In the genomic region with DNA sequence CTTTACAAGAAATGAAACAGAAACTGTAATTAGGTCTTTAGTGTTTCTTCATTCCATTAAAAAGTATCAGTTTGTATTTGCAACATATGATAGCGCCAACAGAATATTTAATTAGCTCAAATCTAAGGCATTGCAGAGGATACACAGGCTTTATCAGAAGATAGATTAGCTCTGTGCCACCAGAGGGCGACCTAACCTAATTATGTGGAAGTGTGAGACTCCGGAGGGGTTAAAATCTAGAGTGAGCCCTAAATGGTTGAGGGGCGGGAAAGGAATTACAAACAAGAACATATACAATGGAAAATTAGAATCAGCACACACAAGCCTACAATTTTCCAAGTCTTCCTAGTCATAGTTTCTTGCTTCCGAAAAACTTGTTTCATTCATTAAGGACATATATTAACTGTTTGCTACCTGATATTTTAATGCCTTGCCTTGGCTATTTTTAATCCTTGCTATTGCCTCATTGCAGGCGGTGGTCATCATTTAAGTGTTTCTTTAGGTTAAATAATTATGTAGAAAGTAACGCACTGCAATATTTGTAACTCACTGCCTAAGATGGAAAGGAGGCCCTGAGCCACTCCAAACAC, we compare ENCODE assay signal across 8 cellular contexts. TPM values are rescaled to one million over a fixed set of nuclear protein-coding genes. Genes with fewer than 3 reads are reported as not detected.
DNase-seq lines count a peak whose midpoint lies in the region; ATAC-seq and TF ChIP-seq lines count a peak whose summit lies in the region.

No MANE protein-coding gene starts in this region.

- no peaks in the 10 kb centered on the region; the same call in 1 of the 2 replicates for H3K27me3 ChIP-seq in HAP-1 (ENCODE audit: low read depth)

- no peaks in the 10 kb centered on the region for H3K36me3 Mint-ChIP-seq in T-helper 2 cell treated with Interferon-gamma antibody and Interleukin-4, amounts not matched to agents 5 μg/mL and 100 μg/mL, for 36 hours (ENCODE audit: low read depth)

- H3K36me3 ChIP-seq in HAP-1 (replicated peaks) = no peaks in the 10 kb centered on the region

- H3K27me3 Mint-ChIP-seq in T-helper 2 cell treated with Interferon-gamma antibody and Interleukin-4, amounts not matched to agents 5 μg/mL and 100 μg/mL, for 36 hours (ENCODE audit: low read depth) = peaks cover 3% of the 10 kb centered on the region

- peak; percentile 86 for ATAC-seq in sciatic nerve

- peak; percentile 90 for TF ChIP-seq CTCF in C4-2B (conservative IDR thresholded peaks at IDR 0.05)

- no peaks in the 10 kb centered on the region for H3K4me1 ChIP-seq in HAP-1

- no peak overlapping the region for H3K4me3 Mint-ChIP-seq in T-helper 2 cell treated with Interferon-gamma antibody and Interleukin-4, amounts not matched to agents 5 μg/mL and 100 μg/mL, for 36 hours

- no peaks in the 10 kb centered on the region for H3K4me1 Mint-ChIP-seq in T-helper 2 cell treated with Interferon-gamma antibody and Interleukin-4, amounts not matched to agents 5 μg/mL and 100 μg/mL, for 36 hours (ENCODE audit: low read depth)

- H3K9me3 ChIP-seq in HAP-1 = no peaks in the 10 kb centered on the region

- no peaks in the 10 kb centered on the region for H3K9me3 Mint-ChIP-seq in T-helper 2 cell treated with Interferon-gamma antibody and Interleukin-4, amounts not matched to agents 5 μg/mL and 100 μg/mL, for 36 hours

- in situ Hi-C loops in HAP-1 (cut with MboI; ENCODE audit: low sequenced_read_pairs) = no loop called here

- intact Hi-C loops in sciatic nerve (cut with DNase I) = no loop called here

- H3K4me3 ChIP-seq in HAP-1 = no peak overlapping the region

- H3K27ac Mint-ChIP-seq in T-helper 2 cell treated with Interferon-gamma antibody and Interleukin-4, amounts not matched to agents 5 μg/mL and 100 μg/mL, for 36 hours = no peak overlapping the region

- DNase-seq in HAP-1 (ENCODE audit: low spot score in 2 of 2) = peak; percentile 53 to 79
- DNase-seq in NCI-H524 treated with DMSO at 0.1 percent for 48 hours (lab: John Stamatoyannopoulos, UW) = peak; percentile 12
- DNase-seq in activated T-cell treated with anti-CD3 and anti-CD28 coated beads for 24 hours (ENCODE audit: low read depth) = peak; percentile 10
- DNase-seq in globus pallidus (ENCODE audit: low spot score) = peak; percentile 68
- DNase-seq in sciatic nerve (ENCODE audit: low spot score) = peak; percentile 79
- DNase-seq in T-helper 2 cell treated with Interferon-gamma antibody and Interleukin-4, amounts not matched to agents 5 μg/mL and 100 μg/mL, for 36 hours (ENCODE audit: low spot score) = no peak
- DNase-seq in 8988T = no peak

- no peak overlapping the region for H3K27ac ChIP-seq in C4-2B

RNA-seq across cellular contexts. Expression of gene RYR3, which starts 18.0 kb away (rescaled TPM):
- 18.5 TPM for total RNA-seq in sciatic nerve

Comparison
In these comparisons a context has a peak if more than half of its experiments do, and no peak if none do; other contexts are left out.
1. DNase-seq: peak in HAP-1 (2 of 2), NCI-H524 treated with DMSO at 0.1 percent for 48 hours (single experiment), activated T-cell treated with anti-CD3 and anti-CD28 coated beads for 24 hours (single experiment), globus pallidus (single experiment) and sciatic nerve (single experiment); none in T-helper 2 cell treated with Interferon-gamma antibody and Interleukin-4, amounts not matched to agents 5 μg/mL and 100 μg/mL, for 36 hours (single experiment) and 8988T (single experiment).